In the genomic region with DNA sequence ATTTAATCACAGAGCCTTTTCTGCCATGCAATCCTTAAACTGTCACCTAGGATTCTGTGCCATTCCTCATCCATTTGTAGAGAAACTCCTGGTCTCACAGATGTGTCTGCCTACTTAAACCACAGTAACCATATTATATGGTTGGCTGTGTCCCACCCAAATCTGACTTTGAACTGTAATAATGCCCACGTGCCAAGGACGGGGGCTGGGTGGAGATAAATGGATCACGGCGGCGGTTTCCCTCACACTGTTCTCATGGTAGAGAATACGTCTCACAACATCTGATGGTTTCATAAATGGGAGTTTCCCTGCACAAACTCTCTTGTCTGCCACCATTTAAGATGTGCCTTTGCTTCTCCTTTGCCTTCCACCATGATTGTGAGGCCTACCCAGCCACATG, we compare ENCODE assay signal across 20 cellular contexts.
A peak's percentile ranks its signal among the peaks of the same experiment; 100 is the strongest.
DNase-seq lines count a peak whose midpoint lies in the region; ATAC-seq and TF ChIP-seq lines count a peak whose summit lies in the region.
"Had no signal": no experiment of that assay in that cellular context is flagged by ENCODE, and none has a peak within 500 bp of the region (broad histone marks: within the 10 kb centered on the region; RNA-seq: fewer than 3 reads in every experiment).

No MANE protein-coding gene starts in this region.

- H3K4me2 ChIP-seq in osteoblast (ENCODE audit: insufficient read depth, low read length), result no peak overlapping the region
- H3K4me2 ChIP-seq: A549 had no signal

- H3K4me3 ChIP-seq in cardiac muscle cell, result no peak overlapping the region
- no peak overlapping the region for H3K4me3 ChIP-seq in mesodermal cell (ENCODE audit: extremely low read depth, insufficient read depth, low read length, poor library complexity, severe bottlenecking)
- no peak overlapping the region for H3K4me3 ChIP-seq in stomach smooth muscle (ENCODE audit: low read length in 2 of 2)
- H3K4me3 ChIP-seq in osteoblast (ENCODE audit: insufficient read depth, low read length), result no peak overlapping the region
- H3K4me3 ChIP-seq: A549 had no signal

- H3K27ac Mint-ChIP-seq in brain, result peak overlapping the region; percentile 58 to 90 (median 86)
- H3K27ac Mint-ChIP-seq: T-helper 1 cell treated with Interleukin-12 subunit alpha and Interleukin-12 subunit beta and Interleukin-4 antibody, amounts not matched to agents 30 μg/mL and 1 μg/mL, for 36 hours had no signal

- WGBS in mesodermal cell (ENCODE audit: insufficient coverage in 2 of 2), 2 experiments, result 90% methylated on average over 5 to 6 of the region's 6 CpGs

- H3K9me3 Mint-ChIP-seq in brain, result no peaks in the 10 kb centered on the region
- H3K9me3 Mint-ChIP-seq: T-helper 1 cell treated with Interleukin-12 subunit alpha and Interleukin-12 subunit beta and Interleukin-4 antibody, amounts not matched to agents 30 μg/mL and 1 μg/mL, for 36 hours had no signal

- ATAC-seq in Right ventricle myocardium superior (ENCODE audit: poor library complexity), result no peak
- ATAC-seq: A549, foreskin keratinocyte had no signal

- intact Hi-C loops in Right ventricle myocardium superior (cut with DNase I), result no loop called here

- H3K9me3 ChIP-seq in cardiac muscle cell (ENCODE audit: low read depth) (no peaks in the 10 kb centered on the region), mesodermal cell (ENCODE audit: control insufficient read depth, low read length) (no peaks in the 10 kb centered on the region), stomach smooth muscle (ENCODE audit: control insufficient read depth in 2 of 2, low read length in 2 of 2) (no peaks in the 10 kb centered on the region), osteoblast (ENCODE audit: low read depth, low read length) (no peaks in the 10 kb centered on the region)
- H3K9me3 ChIP-seq: A549 had no signal

- H3K27me3 Mint-ChIP-seq in brain, result no peaks in the 10 kb centered on the region

- TF ChIP-seq CTCF in cardiac muscle cell (IDR thresholded peaks at IDR 0.05; ENCODE audit: low read depth, low read length) (no peak), brain (conservative IDR thresholded peaks at IDR 0.05) (no peak), osteoblast (IDR thresholded peaks at IDR 0.05; ENCODE audit: extremely low read depth, low read depth, low read length) (no peak)

- H3K9ac ChIP-seq in stomach smooth muscle (ENCODE audit: low read length in 2 of 2), result no peak overlapping the region

- H4K20me1 ChIP-seq in osteoblast (ENCODE audit: insufficient read depth, low read length), result no peaks in the 10 kb centered on the region

- DNase-seq in cardiac muscle cell (ENCODE audit: low read depth in 1 of 2, low spot score in 1 of 2) (no peak), Right ventricle myocardium superior (no peak), NCI-H526 (lab: John Stamatoyannopoulos, UW) (no peak), NCI-H1417 treated with DMSO at 0.1 percent for 48 hours (lab: John Stamatoyannopoulos, UW) (no peak), osteoblast (ENCODE audit: insufficient read length, low spot score, missing footprints) (no peak)
- DNase-seq: activated CD4-positive, alpha-beta T cell treated with anti-CD3 and anti-CD28 coated beads, Interleukin-2, amount 50 U/mL, for 4 hours; amniotic stem cell; Calu3; foreskin keratinocyte; hypothalamus; mesenchymal stem cell; NCI-H2171; NCI-H748 treated with DMSO at 0.1 percent for 48 hours; SIG-M5; stimulated activated CD8-positive, alpha-beta memory T cell treated with anti-CD3 and anti-CD28 coated beads, Interleukin-4, amount 100 ng/mL, for 48 hours had no signal

- H3K4me1 ChIP-seq in cardiac muscle cell (ENCODE audit: low read depth) (peaks cover 68% of the 10 kb centered on the region), mesodermal cell (ENCODE audit: control insufficient read depth, insufficient read depth, low read length, poor library complexity, severe bottlenecking) (peaks cover 21% of the 10 kb centered on the region), stomach smooth muscle (ENCODE audit: control insufficient read depth, insufficient read depth, low read length) (peaks cover 32% of the 10 kb centered on the region), osteoblast (ENCODE audit: insufficient read depth, low read length) (peaks cover 14% of the 10 kb centered on the region)

- H3K4me3 Mint-ChIP-seq in brain, result peak overlapping the region in 4 of 5 experiments; percentile 4 to 62 (median 42)
- H3K4me3 Mint-ChIP-seq: T-helper 1 cell treated with Interleukin-12 subunit alpha and Interleukin-12 subunit beta and Interleukin-4 antibody, amounts not matched to agents 30 μg/mL and 1 μg/mL, for 36 hours had no signal

- H3K4me1 Mint-ChIP-seq in brain, result peaks cover 93% of the 10 kb centered on the region

- peaks cover 19% of the 10 kb centered on the region for H3K36me3 Mint-ChIP-seq in brain

- H3K36me3 ChIP-seq in cardiac muscle cell (no peaks in the 10 kb centered on the region), mesodermal cell (ENCODE audit: control insufficient read depth, insufficient read depth, low read length) (peaks cover 48% of the 10 kb centered on the region), stomach smooth muscle (ENCODE audit: control insufficient read depth in 2 of 2, insufficient read depth in 2 of 2, low read length in 2 of 2) (no peaks in the 10 kb centered on the region), osteoblast (ENCODE audit: insufficient read depth, low read length) (no peaks in the 10 kb centered on the region)

- H3K79me2 ChIP-seq in osteoblast (ENCODE audit: insufficient read depth, low read length), result peaks cover 37% of the 10 kb centered on the region

- H3K27ac ChIP-seq in cardiac muscle cell, result peak overlapping the region; percentile 87
- H3K27ac ChIP-seq in mesodermal cell (ENCODE audit: low read depth, low read length, severe bottlenecking), result peak overlapping the region; percentile 78
- peak overlapping the region; percentile 79 for H3K27ac ChIP-seq in stomach smooth muscle (ENCODE audit: low read length)
- H3K27ac ChIP-seq in osteoblast (ENCODE audit: low read depth, low read length), result no peak overlapping the region
- H3K27ac ChIP-seq: A549, foreskin keratinocyte had no signal

- no peak overlapping the region for H2AFZ ChIP-seq in osteoblast (ENCODE audit: low read length)

- H3K27me3 ChIP-seq in cardiac muscle cell (no peaks in the 10 kb centered on the region), stomach smooth muscle (ENCODE audit: control insufficient read depth in 1 of 2, insufficient read depth in 2 of 2, low read length in 2 of 2) (no peaks in the 10 kb centered on the region), osteoblast (ENCODE audit: insufficient read depth, low read length) (no peaks in the 10 kb centered on the region)
- H3K27me3 ChIP-seq: foreskin keratinocyte had no signal
